In the genomic region with DNA sequence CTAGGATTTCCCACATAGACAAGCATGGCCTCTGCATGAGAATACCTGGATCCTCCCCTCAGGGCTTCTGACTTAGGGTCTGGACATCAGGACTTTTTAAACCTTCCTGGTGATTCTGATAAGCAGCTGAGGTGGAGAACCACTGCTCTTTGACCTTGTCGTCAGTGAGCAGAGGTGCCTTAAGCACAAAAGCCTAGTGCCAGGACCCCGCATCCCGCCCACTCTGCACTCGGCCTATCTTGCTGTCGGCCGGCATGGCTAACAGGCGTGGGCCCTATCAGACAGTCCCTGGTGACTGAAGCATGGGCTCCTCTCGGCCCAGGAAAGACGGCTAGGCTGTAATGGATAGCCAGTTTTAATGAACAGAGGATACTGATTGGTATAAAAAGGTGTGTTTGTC, we compare ENCODE assay signal across 22 cellular contexts.
"Had no signal": no experiment of that assay in that cellular context is flagged by ENCODE, and none has a peak within 500 bp of the region (broad histone marks: within the 10 kb centered on the region; RNA-seq: fewer than 3 reads in every experiment).

No MANE protein-coding gene starts in this region.

- H2AFZ ChIP-seq: neural progenitor cell had no signal

- H3K27ac Mint-ChIP-seq: natural killer cell treated with Interleukin-12 subunit alpha and Interleukin-12 subunit beta and Interleukin-15 and Interleukin-18, amount 100 ng/mL, for 72 hours; neural progenitor cell; progenitor cell of endocrine pancreas; type B pancreatic cell had no signal

- H3K27me3 ChIP-seq: dorsolateral prefrontal cortex, heart right ventricle, left lung, neural progenitor cell, pancreas, stomach had no signal

- H3K36me3 ChIP-seq: neural progenitor cell had no signal

- H3K9me3 Mint-ChIP-seq: natural killer cell treated with Interleukin-12 subunit alpha and Interleukin-12 subunit beta and Interleukin-15 and Interleukin-18, amount 100 ng/mL, for 72 hours; neural progenitor cell; type B pancreatic cell had no signal

- H3K9me3 ChIP-seq: heart right ventricle, left lung, lower lobe of right lung, pancreas, stomach, thoracic aorta had no signal

- DNase-seq: cortex of kidney; dorsolateral prefrontal cortex; effector CD8-positive, alpha-beta T cell; heart right ventricle; left lung; lower lobe of right lung; mesenchymal stem cell; midbrain; nucleus accumbens; pancreas; stimulated activated CD4-positive, alpha-beta T cell treated with anti-CD3 and anti-CD28 coated beads, Interleukin-2, amount 100 ng/mL, for 24 hours; stimulated activated naive CD4-positive, alpha-beta T cell; stomach; substantia nigra had no signal

- H3K4me3 Mint-ChIP-seq: natural killer cell treated with Interleukin-12 subunit alpha and Interleukin-12 subunit beta and Interleukin-15 and Interleukin-18, amount 100 ng/mL, for 72 hours; neural progenitor cell; type B pancreatic cell had no signal

- ATAC-seq: esophagus mucosa; heart right ventricle; left lung; lower lobe of right lung; natural killer cell treated with Interleukin-12 subunit alpha and Interleukin-12 subunit beta and Interleukin-15 and Interleukin-18, amount 100 ng/mL, for 72 hours; pancreas; sciatic nerve had no signal

- H3K27me3 Mint-ChIP-seq: natural killer cell treated with Interleukin-12 subunit alpha and Interleukin-12 subunit beta and Interleukin-15 and Interleukin-18, amount 100 ng/mL, for 72 hours; progenitor cell of endocrine pancreas; type B pancreatic cell had no signal

- H3K4me3 ChIP-seq: dorsolateral prefrontal cortex, heart right ventricle, left lung, lower lobe of right lung, neural progenitor cell, pancreas, skin epidermis, stomach, thoracic aorta had no signal

- H3K4me2 ChIP-seq: neural progenitor cell had no signal

- H3K27ac ChIP-seq: heart right ventricle, left lung, lower lobe of right lung, neural progenitor cell, pancreas, skin epidermis, stomach, thoracic aorta had no signal

- H3K36me3 Mint-ChIP-seq: natural killer cell treated with Interleukin-12 subunit alpha and Interleukin-12 subunit beta and Interleukin-15 and Interleukin-18, amount 100 ng/mL, for 72 hours had no signal
